ENCODE assay signal across 11 cellular contexts in genomic region chr20:55365745-55366144, GRCh38.
"Had no signal": no experiment of that assay in that cellular context is flagged by ENCODE, and none has a peak within 500 bp of the region (broad histone marks: within the 10 kb centered on the region; RNA-seq: fewer than 3 reads in every experiment).

No MANE protein-coding gene starts in this region.

- ATAC-seq: GM23338, HCT116 had no signal

- H3K9ac ChIP-seq: GM23248 had no signal

- H3K4me1 ChIP-seq: HAP-1 had no signal

- H3K4me3 ChIP-seq: GM23248, GM23338, HAP-1 had no signal

- H3K4me2 ChIP-seq: GM23338 had no signal

- DNase-seq: GM23248, GOT3, H7, H9, HCEC 1CT, HFFc6 had no signal

- H3K36me3 ChIP-seq: HAP-1 had no signal

- H3K27ac ChIP-seq: GM23248 had no signal

- H3K9me3 ChIP-seq: HAP-1 had no signal

- FAIRE-seq: H1, H54 had no signal

- H2AFZ ChIP-seq: GM23248, GM23338 had no signal
